In genomic region chr1:178093958-178094751, GRCh38 we compare ENCODE assay signal across 8 cellular contexts. TPM values are rescaled to one million over a fixed set of nuclear protein-coding genes. Genes with fewer than 3 reads are reported as not detected.
DNase-seq lines count a peak whose midpoint lies in the region; ATAC-seq and TF ChIP-seq lines count a peak whose summit lies in the region.

Gene RASAL2 (plus strand): TSS chr1:178094104. CDS start chr1:178094493, 389 bp downstream.

- H3K27ac ChIP-seq in HL-60 (replicated peaks) (peak within 1 kb of the TSS; percentile 65), dorsolateral prefrontal cortex (peak within 1 kb of the TSS; percentile 36 to 96 (median 90))

- intact Hi-C loops in dorsolateral prefrontal cortex (cut with DNase I): loop anchor here (5.0 to 10.0 kb wide), 2 partner anchors 57 to 59 kb away; no protein-coding TSS in a partner anchor

- peak; percentile 46 for ATAC-seq in GM21390 (IDR thresholded peaks at IDR 0.05; ENCODE audit: unreplicated experiment)
- peak; percentile 75 for ATAC-seq in left lobe of liver
- ATAC-seq in stimulated activated effector memory CD8-positive, alpha-beta T cell treated with anti-CD3 and anti-CD28 coated beads, Interleukin-12 subunit alpha, Interleukin-12 subunit beta, amount 100 ng/mL, for 72 hours: peak; percentile 43

- H3K27ac Mint-ChIP-seq in stimulated activated effector memory CD8-positive, alpha-beta T cell treated with anti-CD3 and anti-CD28 coated beads, Interleukin-12 subunit alpha, Interleukin-12 subunit beta, amount 100 ng/mL, for 72 hours: no peak within 1 kb of the TSS

- H3K4me1 Mint-ChIP-seq in stimulated activated effector memory CD8-positive, alpha-beta T cell treated with anti-CD3 and anti-CD28 coated beads, Interleukin-12 subunit alpha, Interleukin-12 subunit beta, amount 100 ng/mL, for 72 hours: peaks cover 6% of the 10 kb centered on the region

- TF ChIP-seq CTCF in HL-60 (IDR thresholded peaks at IDR 0.05; ENCODE audit: insufficient read depth, low read length): no peak
- peak in 25 of 56 donors; percentile 2 to 27 (median 18) for TF ChIP-seq CTCF in dorsolateral prefrontal cortex (IDR thresholded peaks at IDR 0.05 in 54 of 56, conservative IDR thresholded peaks at IDR 0.05 in 2 of 56; ENCODE audit: low read depth in 1 of 56, partially characterized antibody in 56 of 56)

- in situ Hi-C loops in SK-MEL-5 (cut with HindIII; ENCODE audit: low pct_unique_long_range_greater_than_20kb, low sequenced_read_pairs): no loop called here

- peak within 1 kb of the TSS; percentile 46 for H3K4me3 Mint-ChIP-seq in stimulated activated effector memory CD8-positive, alpha-beta T cell treated with anti-CD3 and anti-CD28 coated beads, Interleukin-12 subunit alpha, Interleukin-12 subunit beta, amount 100 ng/mL, for 72 hours

- H3K27me3 ChIP-seq in HL-60 (ENCODE audit: insufficient read depth, poor library complexity, severe bottlenecking) (no peaks in the 10 kb centered on the region), dorsolateral prefrontal cortex (no peaks in the 10 kb centered on the region)

- DNase-seq in DMS79 treated with DMSO at 0.1 percent for 48 hours (lab: John Stamatoyannopoulos, UW) (peak; percentile 24), DMS79 (lab: John Stamatoyannopoulos, UW) (no peak), HL-60 (ENCODE audit: low read depth in 1 of 2, low spot score in 1 of 2) (peak in 1 of 2 experiments; percentile 45), SK-MEL-5 (ENCODE audit: low read depth, low spot score) (peak; percentile 57), dorsolateral prefrontal cortex (peak; percentile 42 to 78 (median 63)), left lobe of liver (ENCODE audit: low spot score) (peak; percentile 76)
- DNase-seq in stimulated activated effector memory CD8-positive, alpha-beta T cell treated with anti-CD3 and anti-CD28 coated beads, Interleukin-12 subunit alpha, Interleukin-12 subunit beta, amount 100 ng/mL, for 72 hours (ENCODE audit: low spot score in 2 of 2): no peak

- H3K9me3 Mint-ChIP-seq in stimulated activated effector memory CD8-positive, alpha-beta T cell treated with anti-CD3 and anti-CD28 coated beads, Interleukin-12 subunit alpha, Interleukin-12 subunit beta, amount 100 ng/mL, for 72 hours: peaks cover 7% of the 10 kb centered on the region

- no peaks in the 10 kb centered on the region for H3K36me3 Mint-ChIP-seq in stimulated activated effector memory CD8-positive, alpha-beta T cell treated with anti-CD3 and anti-CD28 coated beads, Interleukin-12 subunit alpha, Interleukin-12 subunit beta, amount 100 ng/mL, for 72 hours

- peak within 1 kb of the TSS; percentile 99 for H3K4me3 ChIP-seq in HL-60 (replicated peaks; ENCODE audit: insufficient read depth, low read length)
- H3K4me3 ChIP-seq in dorsolateral prefrontal cortex: peak within 1 kb of the TSS; percentile 58 to 97 (median 88)

RNA-seq across cellular contexts. Expression of gene RASAL2, which starts in this region (rescaled TPM):
- 10.2 and 11.7 TPM in 2 replicates for total RNA-seq in SK-MEL-5 (2014; rRNA removed; shearing (Covaris generic))
- polyA plus RNA-seq in SK-MEL-5 (2015; cell fraction: cytosol; rRNA removed): 12.4 and 17.7 TPM in 2 replicates
- polyA plus RNA-seq in SK-MEL-5 (2015; cell fraction: nucleus; rRNA removed): 30.4 and 46.5 TPM in 2 replicates
- total RNA-seq in dorsolateral prefrontal cortex: 10 to 100 TPM; 32.2 to 88.3 (median 63.5) TPM
- 5.3 TPM for total RNA-seq in left lobe of liver

Comparison
In these comparisons a context has a peak if more than half of its experiments do, and no peak if none do; other contexts are left out.
1. DNase-seq: peak in DMS79 treated with DMSO at 0.1 percent for 48 hours (single experiment), SK-MEL-5 (single experiment), dorsolateral prefrontal cortex (10 of 10) and left lobe of liver (single experiment); none in DMS79 (single experiment) and stimulated activated effector memory CD8-positive, alpha-beta T cell treated with anti-CD3 and anti-CD28 coated beads, Interleukin-12 subunit alpha, Interleukin-12 subunit beta, amount 100 ng/mL, for 72 hours (0 of 2).
2. Peak in every context shown above with its lines, with median percentiles within 50 percentile points of each other: ATAC-seq.